ENCODE assay signal across 26 cellular contexts in genomic region chr6:163100259-163100658, GRCh38.
"Had no signal": no experiment of that assay in that cellular context is flagged by ENCODE, and none has a peak within 500 bp of the region (broad histone marks: within the 10 kb centered on the region; RNA-seq: fewer than 3 reads in every experiment).

No MANE protein-coding gene starts in this region.

- FAIRE-seq: small intestine, urothelium cell line had no signal

- H3K9ac ChIP-seq: parathyroid adenoma had no signal

- DNase-seq: colonic mucosa; effector CD8-positive, alpha-beta T cell; foreskin fibroblast; heart left ventricle; left colon; left ventricle myocardium inferior; lower lobe of right lung; naive thymus-derived CD8-positive, alpha-beta T cell; right lobe of liver; small intestine; stimulated activated CD4-positive, alpha-beta T cell treated with anti-CD3 and anti-CD28 coated beads, Interleukin-15, amount 100 ng/mL, for 24 hours; stimulated activated CD4-positive, alpha-beta T cell treated with anti-CD3 and anti-CD28 coated beads, Interleukin-2, amount 100 ng/mL, for 48 hours; stimulated activated naive CD4-positive, alpha-beta T cell; stimulated activated naive CD8-positive, alpha-beta T cell treated with anti-CD3 and anti-CD28 coated beads, Interleukin-15, amount 100 ng/mL, for 72 hours; thyroid gland had no signal

- H3K27ac Mint-ChIP-seq: dendritic cell treated with granulocyte-macrophage colony-stimulating factor and Interleukin-4, amounts not matched to agents 40 ng/mL and 50 ng/mL, for 4 days; endodermal cell; naive thymus-derived CD8-positive, alpha-beta T cell; progenitor cell of endocrine pancreas; stimulated activated naive CD8-positive, alpha-beta T cell treated with anti-CD3 and anti-CD28 coated beads, Interleukin-15, amount 100 ng/mL, for 72 hours; type B pancreatic cell had no signal

- H3K9me3 ChIP-seq: colonic mucosa, gastroesophageal sphincter, heart left ventricle, left ventricle myocardium inferior, lower lobe of right lung, neutrophil, right lobe of liver, thyroid gland had no signal

- H3K4me2 ChIP-seq: hepatocyte had no signal

- H3K36me3 Mint-ChIP-seq: naive thymus-derived CD8-positive, alpha-beta T cell; type B pancreatic cell had no signal

- H3K27ac ChIP-seq: colonic mucosa, epithelial cell of prostate, gastroesophageal sphincter, heart left ventricle, hepatocyte, left ventricle myocardium inferior, lower lobe of right lung, neutrophil, parathyroid adenoma, right lobe of liver, thyroid gland had no signal

- H3K36me3 ChIP-seq: colonic mucosa, gastroesophageal sphincter, left ventricle myocardium inferior, lower lobe of right lung, neutrophil, right lobe of liver, thyroid gland had no signal

- H3K4me1 ChIP-seq: colonic mucosa, gastroesophageal sphincter, lower lobe of right lung, parathyroid adenoma, right lobe of liver, thyroid gland had no signal

- H2AFZ ChIP-seq: hepatocyte, parathyroid adenoma had no signal

- H3K27me3 Mint-ChIP-seq: dendritic cell treated with granulocyte-macrophage colony-stimulating factor and Interleukin-4, amounts not matched to agents 40 ng/mL and 50 ng/mL, for 4 days; progenitor cell of endocrine pancreas; stimulated activated naive CD8-positive, alpha-beta T cell treated with anti-CD3 and anti-CD28 coated beads, Interleukin-15, amount 100 ng/mL, for 72 hours; type B pancreatic cell had no signal

- H3K4me1 Mint-ChIP-seq: naive thymus-derived CD8-positive, alpha-beta T cell; stimulated activated naive CD8-positive, alpha-beta T cell treated with anti-CD3 and anti-CD28 coated beads, Interleukin-15, amount 100 ng/mL, for 72 hours had no signal

- ATAC-seq: esophagus mucosa; gastroesophageal sphincter; left colon; naive thymus-derived CD8-positive, alpha-beta T cell; stimulated activated naive CD8-positive, alpha-beta T cell treated with anti-CD3 and anti-CD28 coated beads, Interleukin-15, amount 100 ng/mL, for 72 hours had no signal

- H3K4me3 Mint-ChIP-seq: dendritic cell treated with granulocyte-macrophage colony-stimulating factor and Interleukin-4, amounts not matched to agents 40 ng/mL and 50 ng/mL, for 4 days; endodermal cell; naive thymus-derived CD8-positive, alpha-beta T cell; stimulated activated naive CD8-positive, alpha-beta T cell treated with anti-CD3 and anti-CD28 coated beads, Interleukin-15, amount 100 ng/mL, for 72 hours; type B pancreatic cell had no signal

- H3K79me2 ChIP-seq: hepatocyte, parathyroid adenoma had no signal

- H3K4me3 ChIP-seq: colonic mucosa, gastroesophageal sphincter, heart left ventricle, hepatocyte, left ventricle myocardium inferior, lower lobe of right lung, right lobe of liver, thyroid gland had no signal

- H3K27me3 ChIP-seq: colonic mucosa, gastroesophageal sphincter, heart left ventricle, hepatocyte, neutrophil, right lobe of liver, thyroid gland had no signal

- H3K9me3 Mint-ChIP-seq: endodermal cell had no signal
